In the genomic region with DNA sequence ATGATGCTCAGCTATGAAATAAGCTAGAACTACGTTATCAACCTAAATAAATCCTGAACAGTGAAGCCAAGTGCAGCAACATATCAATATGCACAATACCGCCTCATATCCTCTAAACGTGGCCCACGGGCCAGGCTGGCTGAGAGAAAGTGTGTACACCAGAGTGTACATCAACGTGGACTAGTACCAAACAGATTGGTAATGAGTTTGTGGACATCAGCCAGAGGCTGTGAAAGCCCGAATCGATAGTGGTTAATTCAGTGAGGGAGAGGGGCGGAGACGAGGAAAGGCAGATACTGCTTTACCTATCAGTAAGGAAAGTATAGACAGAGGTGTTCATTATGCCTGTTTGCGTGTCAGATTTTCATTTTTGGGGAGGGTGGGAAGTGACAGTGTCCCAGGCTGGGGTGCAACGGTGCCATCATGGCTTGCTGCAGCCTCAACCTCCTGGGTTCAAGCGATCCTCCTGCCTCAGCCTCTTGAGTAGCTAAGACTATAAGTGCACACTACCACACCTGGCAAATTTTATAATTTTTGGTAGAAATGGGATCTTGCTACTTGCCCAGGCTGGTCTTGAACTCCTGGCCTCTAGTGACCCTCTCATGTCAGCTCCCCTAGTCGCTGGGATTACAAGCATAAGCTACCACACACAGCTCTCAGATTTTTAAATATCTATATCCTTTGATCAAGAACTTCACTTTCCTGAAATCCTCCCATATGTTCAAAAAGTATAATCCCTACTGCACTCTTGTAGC, we compare ENCODE assay signal across 19 cellular contexts. TPM values are rescaled to one million over a fixed set of nuclear protein-coding genes. Genes with fewer than 3 reads are reported as not detected.
DNase-seq lines count a peak whose midpoint lies in the region; ATAC-seq and TF ChIP-seq lines count a peak whose summit lies in the region.
"Had no signal": no experiment of that assay in that cellular context is flagged by ENCODE, and none has a peak within 500 bp of the region (broad histone marks: within the 10 kb centered on the region; RNA-seq: fewer than 3 reads in every experiment).

No MANE protein-coding gene starts in this region.

- no peak overlapping the region for H3K23ac ChIP-seq in mesendoderm (ENCODE audit: low read length)

- no peaks in the 10 kb centered on the region for H3K9me3 ChIP-seq in SK-N-SH
- H3K9me3 ChIP-seq: heart right ventricle, testis had no signal

- H4K8ac ChIP-seq in mesendoderm (ENCODE audit: low read depth, low read length) = no peak overlapping the region

- TF ChIP-seq CTCF in SK-N-SH (IDR thresholded peaks at IDR 0.05) (no peak), HFFc6 (IDR thresholded peaks at IDR 0.05) (no peak), nephron progenitor cell (IDR thresholded peaks at IDR 0.05) (no peak)

- H3K9me3 Mint-ChIP-seq in HFFc6 (no peaks in the 10 kb centered on the region), nephron progenitor cell (no peaks in the 10 kb centered on the region)
- no peaks in the 10 kb centered on the region for H3K9me3 Mint-ChIP-seq in central memory CD8-positive, alpha-beta T cell
- H3K9me3 Mint-ChIP-seq: activated T-cell treated with anti-CD3 and anti-CD28 coated beads, Interleukin-2, amount 50 U/mL, for 72 hours; CD4-positive, alpha-beta T cell had no signal

- no peak overlapping the region for H2BK15ac ChIP-seq in mesendoderm (replicated peaks; ENCODE audit: low read depth)

- no peak overlapping the region for H3K56ac ChIP-seq in mesendoderm (ENCODE audit: low read length)

- H3F3A ChIP-seq in SK-N-SH (replicated peaks; ENCODE audit: insufficient read depth) = peaks cover 28% of the 10 kb centered on the region

- H2AK5ac ChIP-seq in mesendoderm (ENCODE audit: low read length) = no peak overlapping the region

- POLR2A ChIA-PET in SK-N-SH (lab: Yijun Ruan, JAX) = no interaction called here

- CTCF ChIA-PET in SK-N-SH (lab: Yijun Ruan, JAX) = interaction anchor here (1.1 to 1.5 kb wide), 5 partner anchors 10 to 249 kb away, joined by 3 to 9 read pairs (median 3); no protein-coding TSS in a partner anchor

- H3K27me3 Mint-ChIP-seq in HFFc6 (ENCODE audit: insufficient read depth) (peaks cover 4% of the 10 kb centered on the region), nephron progenitor cell (ENCODE audit: low read depth, poor library complexity) (peaks cover 6% of the 10 kb centered on the region)
- no peaks in the 10 kb centered on the region for H3K27me3 Mint-ChIP-seq in central memory CD8-positive, alpha-beta T cell
- H3K27me3 Mint-ChIP-seq: CD4-positive, alpha-beta T cell had no signal

- H3K4me2 ChIP-seq in SK-N-SH (no peak overlapping the region), mesendoderm (ENCODE audit: low read length) (no peak overlapping the region)

- H4K20me1 ChIP-seq in SK-N-SH (ENCODE audit: insufficient read depth) = no peaks in the 10 kb centered on the region

- H3K27ac Mint-ChIP-seq in HFFc6 = no peak overlapping the region
- H3K27ac Mint-ChIP-seq in central memory CD8-positive, alpha-beta T cell (ENCODE audit: low read depth) = peak overlapping the region; percentile 17
- peak overlapping the region; percentile 47 for H3K27ac Mint-ChIP-seq in nephron progenitor cell
- H3K27ac Mint-ChIP-seq: CD4-positive, alpha-beta T cell had no signal

- H3K9me2 ChIP-seq in SK-N-SH = no peaks in the 10 kb centered on the region

- H3K4me1 Mint-ChIP-seq in HFFc6 (ENCODE audit: low read depth) (peaks cover 9% of the 10 kb centered on the region), nephron progenitor cell (peaks cover 13% of the 10 kb centered on the region)
- peaks cover 22% of the 10 kb centered on the region for H3K4me1 Mint-ChIP-seq in central memory CD8-positive, alpha-beta T cell

- no peak overlapping the region for H2BK120ac ChIP-seq in mesendoderm (ENCODE audit: low read depth, low read length)

- H3K4ac ChIP-seq in mesendoderm (ENCODE audit: low read depth, low read length) = no peak overlapping the region

- H3K79me2 ChIP-seq in SK-N-SH (ENCODE audit: insufficient read depth) = no peaks in the 10 kb centered on the region
- H3K79me2 ChIP-seq in mesendoderm (ENCODE audit: control insufficient read depth, insufficient read depth, low read length) = no peaks in the 10 kb centered on the region

- H3K36me3 ChIP-seq in SK-N-SH (replicated peaks in 1 of 2; ENCODE audit: control insufficient read depth in 1 of 2, insufficient read depth in 2 of 2, low read length in 1 of 2) = peaks cover 26 to 30% of the 10 kb centered on the region in 2 experiments
- H3K36me3 ChIP-seq in mesendoderm (ENCODE audit: control insufficient read depth, insufficient read depth, low read length) = no peaks in the 10 kb centered on the region

- H3K27ac ChIP-seq in SK-N-SH (ENCODE audit: low read depth in 2 of 2, low read length in 1 of 2) = no peak overlapping the region
- no peak overlapping the region for H3K27ac ChIP-seq in mesendoderm (ENCODE audit: low read depth, low read length)
- H3K27ac ChIP-seq: heart right ventricle, testis had no signal

- H3K4me3 Mint-ChIP-seq in HFFc6 = no peak overlapping the region
- no peak overlapping the region for H3K4me3 Mint-ChIP-seq in central memory CD8-positive, alpha-beta T cell
- H3K4me3 Mint-ChIP-seq in nephron progenitor cell = no peak overlapping the region
- H3K4me3 Mint-ChIP-seq: activated T-cell treated with anti-CD3 and anti-CD28 coated beads, Interleukin-2, amount 50 U/mL, for 72 hours; CD4-positive, alpha-beta T cell had no signal

- no peak overlapping the region for H2BK5ac ChIP-seq in mesendoderm (ENCODE audit: low read length)

- no peaks in the 10 kb centered on the region for H3K27me3 ChIP-seq in SK-N-SH (ENCODE audit: insufficient read depth)
- H3K27me3 ChIP-seq in mesendoderm (ENCODE audit: insufficient read depth, low read length, poor library complexity) = no peaks in the 10 kb centered on the region
- H3K27me3 ChIP-seq: heart right ventricle, testis had no signal

- no peak overlapping the region for H2AFZ ChIP-seq in SK-N-SH (ENCODE audit: low read depth)

- no peak for TF ChIP-seq RAD21 in SK-N-SH (IDR thresholded peaks at IDR 0.05; ENCODE audit: low read length)

- peaks cover 22% of the 10 kb centered on the region for H3K36me3 Mint-ChIP-seq in HFFc6 (ENCODE audit: low read depth)
- peaks cover under 1% of the 10 kb centered on the region for H3K36me3 Mint-ChIP-seq in central memory CD8-positive, alpha-beta T cell (ENCODE audit: insufficient read depth)
- peaks cover 27% of the 10 kb centered on the region for H3K36me3 Mint-ChIP-seq in nephron progenitor cell (ENCODE audit: low read depth)

- DNase-seq in SK-N-SH (no peak), HFFc6 (peak; percentile 11), nephron progenitor cell (no peak), mesendoderm (no peak), DMS79 (lab: John Stamatoyannopoulos, UW) (no peak)
- no peak for DNase-seq in central memory CD8-positive, alpha-beta T cell (ENCODE audit: low spot score in 2 of 2)
- DNase-seq: ACHN; activated CD4-positive, CD25-positive, alpha-beta regulatory T cell; activated CD8-positive, alpha-beta memory T cell treated with anti-CD3 and anti-CD28 coated beads for 24 hours; activated T-cell treated with anti-CD3 and anti-CD28 coated beads, Interleukin-2, amount 50 U/mL, for 72 hours; CD4-positive, alpha-beta T cell; DMS79 treated with DMSO at 0.1 percent for 48 hours; effector CD8-positive, alpha-beta T cell; heart right ventricle; mesenchymal stem cell; NCI-H2227 treated with DMSO at 0.1 percent for 48 hours; testis had no signal

- H3K79me1 ChIP-seq in mesendoderm (ENCODE audit: low read length) = no peaks in the 10 kb centered on the region

- no peaks in the 10 kb centered on the region; a peak in 1 of 4 replicates for H3K4me1 ChIP-seq in SK-N-SH (ENCODE audit: control insufficient read depth in 1 of 2, insufficient read depth in 2 of 2, low read depth in 1 of 2, low read length in 1 of 2)
- H3K4me1 ChIP-seq in mesendoderm (ENCODE audit: control insufficient read depth, low read depth, low read length) = no peaks in the 10 kb centered on the region

- H3K4me3 ChIP-seq in SK-N-SH (ENCODE audit: low read depth in 2 of 2, low read length in 1 of 2) (no peak overlapping the region), mesendoderm (ENCODE audit: low read length) (no peak overlapping the region)
- H3K4me3 ChIP-seq: heart right ventricle, testis had no signal

- no peak for TF ChIP-seq EP300 in SK-N-SH (IDR thresholded peaks at IDR 0.05; ENCODE audit: borderline replicate concordance in 1 of 2, low read depth in 1 of 2, low read length in 1 of 2)

- H3K18ac ChIP-seq in mesendoderm (ENCODE audit: low read length) = no peak overlapping the region

- ATAC-seq in SK-N-SH treated with all-trans-retinoic acid at 6 μM for 48 hours (no peak; the same call in 2 of the 3 replicates), GM21528 (IDR thresholded peaks at IDR 0.05; ENCODE audit: low FRiP score, unreplicated experiment) (no peak)
- ATAC-seq in central memory CD8-positive, alpha-beta T cell (replicated peaks; ENCODE audit: extremely low read depth, poor library complexity, severe bottlenecking) = no peak

- 91% methylated on average over 13 of the region's 13 CpGs for WGBS in SK-N-SH (ENCODE audit: low lambda C conversion rate)
- no CpG with 5 or more reads among the region's 13 CpGs for WGBS in mesendoderm (ENCODE audit: extremely low coverage, insufficient coverage, low lambda C conversion rate)

- no peak overlapping the region for H3K9ac ChIP-seq in SK-N-SH
- no peak overlapping the region for H3K9ac ChIP-seq in mesendoderm (ENCODE audit: low read length)

- H4K5ac ChIP-seq in mesendoderm (ENCODE audit: low read length) = no peak overlapping the region

TF ChIP-seq in SK-N-SH, 30 proteins besides CTCF, POLR2A, EP300 and RAD21:
- TF ChIP-seq JUND (IDR thresholded peaks at IDR 0.05) (no peak), POLR2AphosphoS5 (IDR thresholded peaks at IDR 0.05; ENCODE audit: low read depth, low read length) (0 out of 2 replicates have a peak, but pooled peaks have one; percentile 48)

RNA-seq across cellular contexts. Expression of a gene that starts 50.1 kb away (rescaled TPM):
- polyA plus RNA-seq in SK-N-SH (2012; rRNA removed) = 58.9 and 72.0 TPM in 2 replicates
- polyA plus RNA-seq in SK-N-SH (2012; cell fraction: cytosol; rRNA removed) = 50.4 and 54.0 TPM in 2 replicates
- 128 and 180 TPM in 2 replicates for polyA plus RNA-seq in SK-N-SH (2012; cell fraction: nucleus; rRNA removed)
- 10 to 100 TPM; 48.7 to 58.8 (median 57.3) TPM for total RNA-seq in HFFc6 (2021; fragmentation: NEBNext Ultra II Directional; extraction: Animal tissue kit (Norgen Biotek cat#: 25700))
- polyA plus RNA-seq in mesendoderm (2013, experiment 1 of 2) = 48.4 TPM
- 46.4 TPM for polyA plus RNA-seq in mesendoderm (2013, experiment 2 of 2)
